Comparison of ENCODE assay signal across 10 cellular contexts in genomic region chr6:7058250-7058923, GRCh38. TPM values are rescaled to one million over a fixed set of nuclear protein-coding genes. Genes with fewer than 3 reads are reported as not detected.
A peak's percentile ranks its signal among the peaks of the same experiment; 100 is the strongest.
DNase-seq lines count a peak whose midpoint lies in the region; ATAC-seq and TF ChIP-seq lines count a peak whose summit lies in the region.
"Had no signal": no experiment of that assay in that cellular context is flagged by ENCODE, and none has a peak within 500 bp of the region (broad histone marks: within the 10 kb centered on the region; RNA-seq: fewer than 3 reads in every experiment).

No MANE protein-coding gene starts in this region.

- no peak for TF ChIP-seq CTCF in foreskin fibroblast (IDR thresholded peaks at IDR 0.05; ENCODE audit: low read depth, low read length)
- TF ChIP-seq CTCF in transverse colon (IDR thresholded peaks at IDR 0.05) = no peak

- no peak overlapping the region for H3K4ac ChIP-seq in neuronal stem cell (ENCODE audit: low read length)

- no peak overlapping the region for H3K4me3 Mint-ChIP-seq in activated T-cell treated with anti-CD3 and anti-CD28 coated beads, Interleukin-2, amount 50 U/mL, for 24 hours

- H3K18ac ChIP-seq in neuronal stem cell (ENCODE audit: low read length) = no peak overlapping the region

- H2AK5ac ChIP-seq in neuronal stem cell (ENCODE audit: low read depth, low read length) = no peak overlapping the region

- H3K9me3 Mint-ChIP-seq in activated T-cell treated with anti-CD3 and anti-CD28 coated beads, Interleukin-2, amount 50 U/mL, for 24 hours = no peaks in the 10 kb centered on the region

- no peak overlapping the region for H3K4me2 ChIP-seq in neuronal stem cell (ENCODE audit: insufficient read depth, low read length, poor library complexity, severe bottlenecking)

- no peak overlapping the region for H2BK15ac ChIP-seq in neuronal stem cell (ENCODE audit: low read length)

- H3K36me3 ChIP-seq in SJCRH30 (no peaks in the 10 kb centered on the region), transverse colon (no peaks in the 10 kb centered on the region), neuronal stem cell (replicated peaks in 1 of 2; ENCODE audit: control insufficient read depth in 2 of 2, insufficient read depth in 2 of 2, low read length in 2 of 2) (no peaks in the 10 kb centered on the region)
- H3K36me3 ChIP-seq: Peyer's patch had no signal

- no peak overlapping the region for H4K91ac ChIP-seq in neuronal stem cell (ENCODE audit: low read depth, low read length, poor library complexity)

- H2BK5ac ChIP-seq in neuronal stem cell (ENCODE audit: low read length) = no peak overlapping the region

- H3K36me3 Mint-ChIP-seq in activated T-cell treated with anti-CD3 and anti-CD28 coated beads, Interleukin-2, amount 50 U/mL, for 24 hours (ENCODE audit: low read depth) = no peaks in the 10 kb centered on the region

- H3K4me3 ChIP-seq in SJCRH30 = no peak overlapping the region
- no peak overlapping the region for H3K4me3 ChIP-seq in foreskin fibroblast (ENCODE audit: low read depth in 1 of 2, low read length in 2 of 2)
- H3K4me3 ChIP-seq in transverse colon = no peak overlapping the region
- no peak overlapping the region for H3K4me3 ChIP-seq in neuronal stem cell (ENCODE audit: low read length in 2 of 2)
- H3K4me3 ChIP-seq: Peyer's patch had no signal

- no peak for ATAC-seq in GM19023 (IDR thresholded peaks at IDR 0.05; ENCODE audit: unreplicated experiment)

- H3K14ac ChIP-seq in neuronal stem cell (ENCODE audit: low read length) = no peak overlapping the region

- DNase-seq in activated T-cell treated with anti-CD3 and anti-CD28 coated beads for 48 hours (ENCODE audit: low read depth) (peak; percentile 4), SJCRH30 (peak; percentile 42 to 47), foreskin fibroblast (peak; percentile 90 to 93), transverse colon (peak; percentile 78), neuronal stem cell (ENCODE audit: low spot score) (no peak), NCI-H524 treated with DMSO at 0.1 percent for 48 hours (lab: John Stamatoyannopoulos, UW) (no peak)
- DNase-seq in activated T-cell treated with anti-CD3 and anti-CD28 coated beads, Interleukin-2, amount 50 U/mL, for 24 hours = no peak
- DNase-seq: hippocampal formation had no signal

- H3K4me1 Mint-ChIP-seq in activated T-cell treated with anti-CD3 and anti-CD28 coated beads, Interleukin-2, amount 50 U/mL, for 24 hours (ENCODE audit: low read depth) = peaks cover 10% of the 10 kb centered on the region

- H3K27me3 ChIP-seq in SJCRH30 (no peaks in the 10 kb centered on the region), transverse colon (no peaks in the 10 kb centered on the region), neuronal stem cell (ENCODE audit: control insufficient read depth in 3 of 3, insufficient read depth in 3 of 3, low read depth in 1 of 3, low read length in 3 of 3) (peaks cover 0 to 9% (median 0%) of the 10 kb centered on the region in 3 experiments)
- H3K27me3 ChIP-seq: Peyer's patch had no signal

- H2BK12ac ChIP-seq in neuronal stem cell (ENCODE audit: low read length) = no peak overlapping the region

- H3K27ac ChIP-seq in SJCRH30 (no peak overlapping the region), transverse colon (peak overlapping the region; percentile 65 to 77 (median 70)), neuronal stem cell (replicated peaks; ENCODE audit: low read length) (no peak overlapping the region)

- intact Hi-C loops in transverse colon (cut with DNase I; ENCODE audit: low total_unique reads) = no loop called here

- no peak overlapping the region for H3K9ac ChIP-seq in neuronal stem cell (ENCODE audit: low read depth, low read length, poor library complexity)

- H3K9me3 ChIP-seq in SJCRH30 (replicated peaks) (no peaks in the 10 kb centered on the region), transverse colon (no peaks in the 10 kb centered on the region), neuronal stem cell (replicated peaks in 1 of 2; ENCODE audit: control insufficient read depth in 2 of 2, insufficient read depth in 1 of 2, low read depth in 1 of 2, low read length in 2 of 2) (no peaks in the 10 kb centered on the region)
- H3K9me3 ChIP-seq: Peyer's patch had no signal

- no peak overlapping the region for H3K23ac ChIP-seq in neuronal stem cell (ENCODE audit: low read depth, low read length, poor library complexity)

- H3K4me1 ChIP-seq in SJCRH30 = peaks cover 8% of the 10 kb centered on the region; the same call in 1 of the 2 replicates
- peaks cover 4 to 40% (median 21%) of the 10 kb centered on the region in 4 donors for H3K4me1 ChIP-seq in transverse colon
- H3K4me1 ChIP-seq in neuronal stem cell (ENCODE audit: control insufficient read depth in 2 of 2, insufficient read depth in 1 of 2, low read depth in 1 of 2, low read length in 2 of 2) = no peaks in the 10 kb centered on the region

- 65 to 70% methylated on average over 2 to 4 of the region's 4 CpGs for WGBS in transverse colon (ENCODE audit: low coverage in 1 of 2), 2 donors
- no CpG with 5 or more reads among the region's 4 CpGs for WGBS in neuronal stem cell (ENCODE audit: extremely low coverage in 2 of 2, insufficient read length in 2 of 2, insufficient replicate concordance in 1 of 2), 2 donors

- TF ChIP-seq POLR2A in transverse colon (IDR thresholded peaks at IDR 0.05) = peak; percentile 62

- no peaks in the 10 kb centered on the region for H3K79me1 ChIP-seq in neuronal stem cell (ENCODE audit: low read depth, low read length)

- H3K27ac Mint-ChIP-seq in activated T-cell treated with anti-CD3 and anti-CD28 coated beads, Interleukin-2, amount 50 U/mL, for 24 hours = no peak overlapping the region

- H4K8ac ChIP-seq in neuronal stem cell (ENCODE audit: low read depth, low read length) = no peak overlapping the region

- no peak for TF ChIP-seq EP300 in transverse colon (IDR thresholded peaks at IDR 0.05; ENCODE audit: low read depth)

- no peak overlapping the region for H2AFZ ChIP-seq in neuronal stem cell (ENCODE audit: low read length)

- in situ Hi-C loops in transverse colon (cut with MboI; ENCODE audit: low pct_ligation_motif_present in 1 of 4, low pct_unique_long_range_greater_than_20kb in 1 of 4, low sequenced_read_pairs in 3 of 4) = loop anchor here in 1 of 4 donors (25.0 kb wide), 1 partner anchor 179 kb away; no protein-coding TSS in a partner anchor

- H3K27me3 Mint-ChIP-seq in activated T-cell treated with anti-CD3 and anti-CD28 coated beads, Interleukin-2, amount 50 U/mL, for 24 hours = no peaks in the 10 kb centered on the region

- no peak overlapping the region for H2BK120ac ChIP-seq in neuronal stem cell (ENCODE audit: low read depth, low read length)

RNA-seq across cellular contexts. Expression of gene RREB1, which starts 49.4 kb away (rescaled TPM):
- total RNA-seq in SJCRH30 (2014; rRNA removed; shearing (Covaris generic)) = 12.3 and 13.4 TPM in 2 replicates
- total RNA-seq in transverse colon = 100 to 1,000 TPM in 2 of 4 donors, 10 to 100 TPM in 2; 73.9 to 214 (median 107) TPM
- polyA plus RNA-seq in neuronal stem cell (2013, experiment 1 of 2) = 5.7 TPM
- polyA plus RNA-seq in neuronal stem cell (2013, experiment 2 of 2) = 6.0 TPM

Comparison
In these comparisons a context has a peak if more than half of its experiments do, and no peak if none do; other contexts are left out.
1. DNase-seq: peak in activated T-cell treated with anti-CD3 and anti-CD28 coated beads for 48 hours (single experiment), SJCRH30 (2 of 2), foreskin fibroblast (2 of 2) and transverse colon (single experiment); none in activated T-cell treated with anti-CD3 and anti-CD28 coated beads, Interleukin-2, amount 50 U/mL, for 24 hours (single experiment), neuronal stem cell (single experiment) and NCI-H524 treated with DMSO at 0.1 percent for 48 hours (single experiment).
2. H3K27ac ChIP-seq: peak in transverse colon (4 of 4); none in SJCRH30 (single experiment) and neuronal stem cell (single experiment).